Comparison of ENCODE assay signal across 22 cellular contexts in genomic region chr12:9597365-9597764, GRCh38. TPM values are rescaled to one million over a fixed set of nuclear protein-coding genes. Genes with fewer than 3 reads are reported as not detected.
DNase-seq lines count a peak whose midpoint lies in the region; ATAC-seq and TF ChIP-seq lines count a peak whose summit lies in the region.
"Had no signal": no experiment of that assay in that cellular context is flagged by ENCODE, and none has a peak within 500 bp of the region (broad histone marks: within the 10 kb centered on the region; RNA-seq: fewer than 3 reads in every experiment).

No MANE protein-coding gene starts in this region.

- DNase-seq in dedifferentiated amniotic fluid mesenchymal stem cell (ENCODE audit: extremely low spot score), result peak; percentile 11
- peak; percentile 47 to 55 (median 54) for DNase-seq in immature natural killer cell
- no peak for DNase-seq in natural killer cell treated with Interleukin-12 subunit alpha and Interleukin-12 subunit beta and Interleukin-15 and Interleukin-18, amount 100 ng/mL, for 72 hours (ENCODE audit: low spot score)
- peak; percentile 2 for DNase-seq in superior temporal gyrus (ENCODE audit: extremely low spot score)
- no peak for DNase-seq in NCI-H82 (lab: John Stamatoyannopoulos, UW)
- DNase-seq in spleen, result no peak
- DNase-seq in NCI-H226, result no peak
- DNase-seq in SIG-M5 (lab: John Stamatoyannopoulos, UW), result no peak
- DNase-seq: 8988T; ACHN; BE2C; C1 segment of cervical spinal cord; Caco-2; Calu3; CD4-positive, alpha-beta memory T cell; CD4-positive, CD25-positive, alpha-beta regulatory T cell; DMS79 treated with DMSO at 0.1 percent for 48 hours; GF-D8 had no signal

- no peak for TF ChIP-seq CTCF in spleen (IDR thresholded peaks at IDR 0.05 in 8 of 11, conservative IDR thresholded peaks at IDR 0.05 in 3 of 11)

- no peaks in the 10 kb centered on the region for H3K27me3 ChIP-seq in spleen (replicated peaks in 1 of 7)
- H3K27me3 ChIP-seq: BE2C, BLaER1 had no signal

- WGBS in spleen, 5 donors, result 83 to 92% (median 87%) methylated on average over 5 of the region's 5 CpGs

- no peak for TF ChIP-seq POLR2A in spleen (IDR thresholded peaks at IDR 0.05)

- intact Hi-C loops in spleen (cut with DNase I; ENCODE audit: low total_unique reads), result no loop called here

- H3K27me3 Mint-ChIP-seq in immature natural killer cell (ENCODE audit: low read depth in 3 of 3), result no peaks in the 10 kb centered on the region
- no peaks in the 10 kb centered on the region for H3K27me3 Mint-ChIP-seq in natural killer cell treated with Interleukin-12 subunit alpha and Interleukin-12 subunit beta and Interleukin-15 and Interleukin-18, amount 100 ng/mL, for 72 hours
- H3K27me3 Mint-ChIP-seq: CD4-positive, alpha-beta memory T cell had no signal

- peak overlapping the region in 1 of 8 donors; percentile 23 for H3K27ac ChIP-seq in spleen
- H3K27ac ChIP-seq: BLaER1 had no signal

- H3K27ac Mint-ChIP-seq in immature natural killer cell, result peak overlapping the region; percentile 78 to 95 (median 90)
- peak overlapping the region; percentile 80 to 97 for H3K27ac Mint-ChIP-seq in natural killer cell treated with Interleukin-12 subunit alpha and Interleukin-12 subunit beta and Interleukin-15 and Interleukin-18, amount 100 ng/mL, for 72 hours
- H3K27ac Mint-ChIP-seq: CD14-positive monocyte; CD4-positive, CD25-positive, alpha-beta regulatory T cell had no signal

- no peaks in the 10 kb centered on the region for H3K9me3 Mint-ChIP-seq in immature natural killer cell
- H3K9me3 Mint-ChIP-seq in natural killer cell treated with Interleukin-12 subunit alpha and Interleukin-12 subunit beta and Interleukin-15 and Interleukin-18, amount 100 ng/mL, for 72 hours, result peaks cover 2% of the 10 kb centered on the region
- H3K9me3 Mint-ChIP-seq: CD14-positive monocyte; CD4-positive, alpha-beta memory T cell had no signal

- peaks cover 65 to 81% of the 10 kb centered on the region in 2 donors for H3K4me1 Mint-ChIP-seq in immature natural killer cell
- H3K4me1 Mint-ChIP-seq in natural killer cell treated with Interleukin-12 subunit alpha and Interleukin-12 subunit beta and Interleukin-15 and Interleukin-18, amount 100 ng/mL, for 72 hours (ENCODE audit: low read depth in 2 of 2), result peaks cover 46 to 47% of the 10 kb centered on the region in 2 donors
- H3K4me1 Mint-ChIP-seq: CD14-positive monocyte had no signal

- no peak overlapping the region for H3K4me3 ChIP-seq in spleen
- H3K4me3 ChIP-seq: BLaER1 had no signal

- peak overlapping the region; percentile 31 to 66 (median 58) for H3K4me3 Mint-ChIP-seq in immature natural killer cell
- H3K4me3 Mint-ChIP-seq in natural killer cell treated with Interleukin-12 subunit alpha and Interleukin-12 subunit beta and Interleukin-15 and Interleukin-18, amount 100 ng/mL, for 72 hours, result peak overlapping the region; percentile 30
- H3K4me3 Mint-ChIP-seq: CD14-positive monocyte; CD4-positive, alpha-beta memory T cell; CD4-positive, CD25-positive, alpha-beta regulatory T cell had no signal

- no peaks in the 10 kb centered on the region for H3K9me3 ChIP-seq in spleen
- H3K9me3 ChIP-seq: BE2C, BLaER1, Caco-2 had no signal

- H3K36me3 Mint-ChIP-seq in immature natural killer cell, result peaks cover 56 to 71% (median 57%) of the 10 kb centered on the region in 3 donors
- peaks cover 27% of the 10 kb centered on the region for H3K36me3 Mint-ChIP-seq in natural killer cell treated with Interleukin-12 subunit alpha and Interleukin-12 subunit beta and Interleukin-15 and Interleukin-18, amount 100 ng/mL, for 72 hours
- H3K36me3 Mint-ChIP-seq: CD14-positive monocyte; CD4-positive, CD25-positive, alpha-beta regulatory T cell had no signal

- no peaks in the 10 kb centered on the region for H3K4me1 ChIP-seq in spleen
- H3K4me1 ChIP-seq: BE2C, BLaER1 had no signal

- H3K36me3 ChIP-seq in spleen, result no peaks in the 10 kb centered on the region
- H3K36me3 ChIP-seq: BE2C, BLaER1 had no signal

- peak; percentile 69 to 72 for ATAC-seq in natural killer cell treated with Interleukin-12 subunit alpha and Interleukin-12 subunit beta and Interleukin-15 and Interleukin-18, amount 100 ng/mL, for 72 hours

RNA-seq across cellular contexts. Expression of gene KLRB1, which starts 10.4 kb away (rescaled TPM):
- 100 to 1,000 TPM; 303 to 351 (median 347) TPM for polyA plus RNA-seq in immature natural killer cell
- 10 to 100 TPM; 10.5 to 23.9 TPM for total RNA-seq in natural killer cell treated with Interleukin-12 subunit alpha and Interleukin-12 subunit beta and Interleukin-15 and Interleukin-18, amount 100 ng/mL, for 72 hours
- 10 to 100 TPM in 6 of 7 donors, 1 to 10 TPM in 1; 5.8 to 28.2 (median 18.0) TPM for total RNA-seq in spleen
- polyA plus RNA-seq in spleen, result 1 to 10 TPM; 4.9 to 9.0 (median 7.5) TPM
- total RNA-seq: A673, Caco-2, Calu3 had no signal
- polyA plus RNA-seq: AG04450 had no signal

Comparison
In these comparisons a context has a peak if more than half of its experiments do, and no peak if none do; other contexts are left out.
1. DNase-seq: peak in dedifferentiated amniotic fluid mesenchymal stem cell (single experiment), immature natural killer cell (3 of 3) and superior temporal gyrus (single experiment); none in natural killer cell treated with Interleukin-12 subunit alpha and Interleukin-12 subunit beta and Interleukin-15 and Interleukin-18, amount 100 ng/mL, for 72 hours (single experiment), NCI-H82 (single experiment), spleen (single experiment), NCI-H226 (single experiment) and SIG-M5 (single experiment).